8 cellular contexts compared by ENCODE assay signal in genomic region chr2:177165103-177165583, GRCh38. TPM values are rescaled to one million over a fixed set of nuclear protein-coding genes. Genes with fewer than 3 reads are reported as not detected.
A peak's percentile ranks its signal among the peaks of the same experiment; 100 is the strongest.
DNase-seq lines count a peak whose midpoint lies in the region; ATAC-seq, FAIRE-seq and TF ChIP-seq lines count a peak whose summit lies in the region.

No MANE protein-coding gene starts in this region.

- in situ Hi-C loops in GM12878 (cut with MboI), result loop anchor here (5.0 to 10.0 kb wide), 4 partner anchors 47 to 560 kb away; partner anchors contain the start of gene HNRNPA3

- H2AFZ ChIP-seq in GM12878 (ENCODE audit: control insufficient read depth, low read depth, low read length), result peak overlapping the region; percentile 99

- intact Hi-C loops in GM12878 (cut with micrococcal nuclease; ENCODE audit: unreplicated experiment), result loop anchor here (2.0 to 10.0 kb wide), 3 partner anchors 130 to 252 kb away; no protein-coding TSS in a partner anchor
- intact Hi-C loops in thyroid gland (cut with DNase I), result loop anchor here (2.0 to 10.0 kb wide), 3 partner anchors 50 to 560 kb away; partner anchors contain the start of gene HNRNPA3

- peak overlapping the region; percentile 97 for H3K27ac ChIP-seq in GM12878 (ENCODE audit: control insufficient read depth, insufficient read depth)
- peak overlapping the region; percentile 78 to 90 (median 80) for H3K27ac ChIP-seq in thyroid gland

- TF ChIP-seq POLR2A in GM12878 (IDR thresholded peaks at IDR 0.05; ENCODE audit: low read depth, low read length) (0 out of 2 replicates have a peak, but pooled peaks have one; percentile 28), thyroid gland (IDR thresholded peaks at IDR 0.05) (peak in 1 of 2 donors; percentile 22)

- H3K9me3 ChIP-seq in ES-I3 (ENCODE audit: control insufficient read depth, insufficient read depth, low read length), result no peaks in the 10 kb centered on the region
- H3K9me3 ChIP-seq in GM12878 (replicated peaks; ENCODE audit: control insufficient read depth, insufficient read depth, low read length), result no peaks in the 10 kb centered on the region
- H3K9me3 ChIP-seq in thyroid gland, result no peaks in the 10 kb centered on the region

- peak overlapping the region; percentile 100 for H3K4me2 ChIP-seq in GM12878 (ENCODE audit: control insufficient read depth, insufficient read depth)

- no peaks in the 10 kb centered on the region for H4K20me1 ChIP-seq in GM12878 (ENCODE audit: control insufficient read depth, insufficient read depth)

- TF ChIP-seq CTCF in GM12878 (IDR thresholded peaks at IDR 0.05 in 2 of 3, conservative IDR thresholded peaks at IDR 0.05 in 1 of 3; ENCODE audit: control insufficient read depth in 2 of 3, extremely low read depth in 1 of 3, insufficient read depth in 1 of 3, low read depth in 3 of 3, low read length in 3 of 3) (no peak), thyroid gland (IDR thresholded peaks at IDR 0.05) (no peak)

- TF ChIP-seq RAD21 in GM12878 (IDR thresholded peaks at IDR 0.05; ENCODE audit: insufficient read depth, low read depth, low read length), result no peak

- peak overlapping the region; percentile 49 for H3K9ac ChIP-seq in ES-I3 (ENCODE audit: low read depth, low read length)
- peak overlapping the region; percentile 86 for H3K9ac ChIP-seq in GM12878 (ENCODE audit: control insufficient read depth, insufficient read depth, low read length)

- FAIRE-seq in GM12878 (lab: Jason Lieb, UNC), result no peak

- DNase-seq in NCI-H146 treated with DMSO at 0.1 percent for 48 hours (lab: John Stamatoyannopoulos, UW; ENCODE audit: unreplicated experiment), result peak; percentile 48
- DNase-seq in GM12878 (ENCODE audit: low read depth, low spot score), result peak; percentile 38
- peak; percentile 74 for DNase-seq in left kidney (ENCODE audit: low read depth, low spot score)
- DNase-seq in thyroid gland, result no peak
- DNase-seq in MV-4-11 (lab: John Stamatoyannopoulos, UW), result no peak

- SMC1A ChIA-PET in GM12878 (lab: Charles Lee; ENCODE audit: uncharacterized antibody, unreplicated experiment), result interaction anchor here (0.6 to 7.1 kb wide), 67 partner anchors 9 to 1164 kb away, joined by 3 to 140 read pairs (median 6); partner anchors contain the start of genes AGPS, HNRNPA3, LNPK and NFE2L2

- POLR2A ChIA-PET in GM12878 (lab: Charles Lee), result interaction anchor here (0.6 to 3.8 kb wide), 13 partner anchors 29 to 503 kb away, joined by 3 to 74 read pairs (median 4); partner anchors contain the start of genes HNRNPA3 and NFE2L2

- CTCF ChIA-PET in GM12878 (lab: Yijun Ruan, JAX), result interaction anchor here (0.6 to 7.4 kb wide), 78 partner anchors 8 to 601 kb away, joined by 3 to 213 read pairs (median 5); partner anchors contain the start of genes AGPS, HNRNPA3 and NFE2L2

- peaks cover 44% of the 10 kb centered on the region for H3K4me1 ChIP-seq in ES-I3 (ENCODE audit: insufficient read depth, low read length)
- H3K4me1 ChIP-seq in GM12878 (ENCODE audit: control insufficient read depth, insufficient read depth, low read length), result peaks cover 20% of the 10 kb centered on the region
- H3K4me1 ChIP-seq in thyroid gland, result peaks cover 20 to 22% of the 10 kb centered on the region in 2 donors

- H3K27me3 ChIP-seq in GM12878 (replicated peaks in 1 of 2; ENCODE audit: control insufficient read depth in 2 of 2, insufficient read depth in 2 of 2, low read length in 1 of 2) (no peaks in the 10 kb centered on the region), thyroid gland (no peaks in the 10 kb centered on the region)

- BruUV-seq in GM12878 (replicated peaks; lab: Mats Ljungman, UMichigan), result TSS peak; percentile 74

- 2% methylated on average over 8 of the region's 8 CpGs for WGBS in GM12878 (ENCODE audit: insufficient coverage, insufficient replicate concordance, low lambda C conversion rate, missing lambda C conversion rate)
- WGBS in thyroid gland, 2 donors, result 20 to 31% methylated on average over 8 of the region's 8 CpGs

- no peak for TF ChIP-seq EP300 in GM12878 (IDR thresholded peaks at IDR 0.05; ENCODE audit: borderline replicate concordance in 1 of 2, control insufficient read depth in 1 of 2, low read depth in 2 of 2, low read length in 2 of 2)

- RAD21 ChIA-PET in GM12878 (lab: Charles Lee; ENCODE audit: unreplicated experiment), result interaction anchor here (0.7 to 4.7 kb wide), 46 partner anchors 9 to 563 kb away, joined by 3 to 166 read pairs (median 5); partner anchors contain the start of genes HNRNPA3 and NFE2L2

- H3K36me3 ChIP-seq in ES-I3 (ENCODE audit: insufficient read depth, low read length) (no peaks in the 10 kb centered on the region), GM12878 (ENCODE audit: control insufficient read depth in 2 of 2, insufficient read depth in 2 of 2, low read length in 1 of 2) (no peaks in the 10 kb centered on the region), thyroid gland (no peaks in the 10 kb centered on the region)

- H3K4me3 ChIP-seq in GM12878 (peak overlapping the region; percentile 63), thyroid gland (replicated peaks in 1 of 3) (peak overlapping the region in 2 of 3 donors; percentile 7 to 21)

- ATAC-seq in GM12878 (peak; percentile 22), HG02981 (IDR thresholded peaks at IDR 0.05; ENCODE audit: unreplicated experiment) (no peak), HG02763 (IDR thresholded peaks at IDR 0.05; ENCODE audit: unreplicated experiment) (no peak)

- no peaks in the 10 kb centered on the region; the same call in 1 of the 2 replicates for H3K79me2 ChIP-seq in GM12878 (ENCODE audit: control insufficient read depth, insufficient read depth, low read length)

TF ChIP-seq in GM12878, 131 proteins besides CTCF, POLR2A, EP300 and RAD21 (continues in another document):
- 0 out of 2 replicates have a peak, but pooled peaks have one; percentile 31 for TF ChIP-seq TAF1 (IDR thresholded peaks at IDR 0.05; ENCODE audit: borderline replicate concordance, low read depth, low read length)
- no peak for TF ChIP-seq MYB (IDR thresholded peaks at IDR 0.05; ENCODE audit: borderline replicate concordance, low read depth, low read length)
- TF ChIP-seq MTA3 (IDR thresholded peaks at IDR 0.05; ENCODE audit: borderline replicate concordance, low read length), result no peak
- TF ChIP-seq KAT2A (conservative IDR thresholded peaks at IDR 0.05; ENCODE audit: control insufficient read depth, low read depth, low read length), result no peak
- TF ChIP-seq EZH2 (IDR thresholded peaks at IDR 0.05; ENCODE audit: borderline replicate concordance, control insufficient read depth, low read depth, low read length), result no peak
- TF ChIP-seq YY1 (IDR thresholded peaks at IDR 0.05; ENCODE audit: low read depth, low read length), result peak; percentile 81
- no peak for TF ChIP-seq ETV6 (conservative IDR thresholded peaks at IDR 0.05 in 1 of 2, IDR thresholded peaks at IDR 0.05 in 1 of 2; ENCODE audit: borderline replicate concordance in 1 of 2, low read depth in 1 of 2)
- TF ChIP-seq BHLHE40 (IDR thresholded peaks at IDR 0.05; ENCODE audit: borderline replicate concordance in 1 of 2, low read depth in 2 of 2, low read length in 1 of 2), result no peak
- TF ChIP-seq IKZF2 (IDR thresholded peaks at IDR 0.05), result no peak
- TF ChIP-seq, protein P1, sequence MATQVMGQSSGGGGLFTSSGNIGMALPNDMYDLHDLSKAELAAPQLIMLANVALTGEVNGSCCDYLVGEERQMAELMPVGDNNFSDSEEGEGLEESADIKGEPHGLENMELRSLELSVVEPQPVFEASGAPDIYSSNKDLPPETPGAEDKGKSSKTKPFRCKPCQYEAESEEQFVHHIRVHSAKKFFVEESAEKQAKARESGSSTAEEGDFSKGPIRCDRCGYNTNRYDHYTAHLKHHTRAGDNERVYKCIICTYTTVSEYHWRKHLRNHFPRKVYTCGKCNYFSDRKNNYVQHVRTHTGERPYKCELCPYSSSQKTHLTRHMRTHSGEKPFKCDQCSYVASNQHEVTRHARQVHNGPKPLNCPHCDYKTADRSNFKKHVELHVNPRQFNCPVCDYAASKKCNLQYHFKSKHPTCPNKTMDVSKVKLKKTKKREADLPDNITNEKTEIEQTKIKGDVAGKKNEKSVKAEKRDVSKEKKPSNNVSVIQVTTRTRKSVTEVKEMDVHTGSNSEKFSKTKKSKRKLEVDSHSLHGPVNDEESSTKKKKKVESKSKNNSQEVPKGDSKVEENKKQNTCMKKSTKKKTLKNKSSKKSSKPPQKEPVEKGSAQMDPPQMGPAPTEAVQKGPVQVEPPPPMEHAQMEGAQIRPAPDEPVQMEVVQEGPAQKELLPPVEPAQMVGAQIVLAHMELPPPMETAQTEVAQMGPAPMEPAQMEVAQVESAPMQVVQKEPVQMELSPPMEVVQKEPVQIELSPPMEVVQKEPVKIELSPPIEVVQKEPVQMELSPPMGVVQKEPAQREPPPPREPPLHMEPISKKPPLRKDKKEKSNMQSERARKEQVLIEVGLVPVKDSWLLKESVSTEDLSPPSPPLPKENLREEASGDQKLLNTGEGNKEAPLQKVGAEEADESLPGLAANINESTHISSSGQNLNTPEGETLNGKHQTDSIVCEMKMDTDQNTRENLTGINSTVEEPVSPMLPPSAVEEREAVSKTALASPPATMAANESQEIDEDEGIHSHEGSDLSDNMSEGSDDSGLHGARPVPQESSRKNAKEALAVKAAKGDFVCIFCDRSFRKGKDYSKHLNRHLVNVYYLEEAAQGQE (IDR thresholded peaks at IDR 0.05; ENCODE audit: low read depth, low read length), result no peak
- no peak for TF ChIP-seq BACH1 (IDR thresholded peaks at IDR 0.05; ENCODE audit: borderline replicate concordance)
- TF ChIP-seq ZSCAN29 (IDR thresholded peaks at IDR 0.05), result no peak

RNA-seq across cellular contexts. Expression of gene HNRNPA3, which starts 47.5 kb away (rescaled TPM):
- 156 and 159 TPM in 2 replicates for total RNA-seq in GM12878 (2013; cell fraction: nucleolus; rRNA removed)
- 38.3 and 40.4 TPM in 2 replicates for total RNA-seq in GM12878 (2014; rRNA removed)
- total RNA-seq in GM12878 (2014; rRNA removed; fragmentation: Illumina TruSeq; extraction: Trizol), result 64.5 and 69.7 TPM in 2 replicates
- 267 and 271 TPM in 2 replicates for total RNA-seq in GM12878 (2021)
- polyA plus RNA-seq in GM12878 (2011; ENCODE audit: low read depth), result 136 TPM
- 191 and 282 TPM in 2 replicates for polyA plus RNA-seq in GM12878 (2011; rRNA removed)
- polyA plus RNA-seq in GM12878 (2011; cell fraction: cytosol; rRNA removed), result 65.8 TPM in 2 replicates
- 99.4 and 152 TPM in 2 replicates for polyA plus RNA-seq in GM12878 (2011; cell fraction: nucleus; rRNA removed)
- 279 and 381 TPM in 2 replicates for polyA plus RNA-seq in GM12878 (2012)
- polyA plus RNA-seq in GM12878 (2014; fragmentation: Illumina TruSeq; extraction: Trizol), result 343 and 435 TPM in 2 replicates
- polyA plus RNA-seq in GM12878 (2014; fragmentation: Nextera tagmentation; extraction: Ambion mirVana), result 100 to 1,000 TPM; 221 to 285 TPM
- 293 and 302 TPM in 2 replicates for polyA plus RNA-seq in GM12878 (2014; rRNA removed)
- polyA plus RNA-seq in GM12878 (2016; fragmentation: Nextera tagmentation; extraction: Ambion mirVana), result 100 to 1,000 TPM; 135 to 141 TPM
- polyA minus RNA-seq in GM12878 (2011; rRNA and poly(A)+ RNA removed), result 25.9 and 39.1 TPM in 2 replicates
- polyA minus RNA-seq in GM12878 (2011; cell fraction: cytosol; rRNA and poly(A)+ RNA removed), result 29.8 and 31.5 TPM in 2 replicates
- 37.6 and 51.6 TPM in 2 replicates for polyA minus RNA-seq in GM12878 (2011; cell fraction: nucleus; rRNA and poly(A)+ RNA removed)
- total RNA-seq in thyroid gland, result 100 to 1,000 TPM in 1 of 4 donors, 10 to 100 TPM in 3; 80.3 to 115 (median 82.3) TPM

Comparison
In these comparisons a context has a peak if more than half of its experiments do, and no peak if none do; other contexts are left out.
1. DNase-seq: peak in NCI-H146 treated with DMSO at 0.1 percent for 48 hours (single experiment), GM12878 (single experiment) and left kidney (single experiment); none in thyroid gland (0 of 2) and MV-4-11 (single experiment).